In genomic region chr1:40059292-40059959, GRCh38 we compare ENCODE assay signal across 1 cellular context.
TF ChIP-seq lines count a peak whose summit lies in the region.

No MANE protein-coding gene starts in this region.

TF ChIP-seq in K562, 482 proteins besides CTCF, POLR2A, EP300 and RAD21 (continued from another document and continues in another):
- TF ChIP-seq ZBTB34 (CRISPR knock-in tag; IDR thresholded peaks at IDR 0.05) (no peak), YY1 (IDR thresholded peaks at IDR 0.05; ENCODE audit: borderline replicate concordance in 1 of 3, control insufficient read depth in 1 of 3, extremely low read depth in 1 of 3, insufficient read depth in 3 of 3, insufficient read length in 1 of 3, insufficient replicate concordance in 2 of 3, low read depth in 1 of 3, low read length in 2 of 3) (peak in 2 of 3 experiments; percentile 43 to 71), SMAD1 (IDR thresholded peaks at IDR 0.05; ENCODE audit: low read depth, low read length, partially characterized antibody) (peak; percentile 54), FOXA1 (IDR thresholded peaks at IDR 0.05; ENCODE audit: borderline replicate concordance) (no peak), USF2 (CRISPR knock-in tag; IDR thresholded peaks at IDR 0.05) (no peak), TCF7L2 (IDR thresholded peaks at IDR 0.05; ENCODE audit: low read depth, low read length) (no peak), ZNF431 (CRISPR knock-in tag; IDR thresholded peaks at IDR 0.05) (no peak), NELFE (IDR thresholded peaks at IDR 0.05; ENCODE audit: insufficient read depth, insufficient read length) (no peak), HOXB6 (CRISPR knock-in tag; IDR thresholded peaks at IDR 0.05; ENCODE audit: borderline replicate concordance) (no peak), EGR1 (conservative IDR thresholded peaks at IDR 0.05) (no peak), ZNF717 (CRISPR knock-in tag; IDR thresholded peaks at IDR 0.05) (no peak), SLC30A9 (CRISPR knock-in tag; IDR thresholded peaks at IDR 0.05) (no peak), ZNF398 (CRISPR knock-in tag; IDR thresholded peaks at IDR 0.05) (no peak), POLR3A (IDR thresholded peaks at IDR 0.05; ENCODE audit: borderline replicate concordance, extremely low read depth, insufficient read depth, insufficient read length) (no peak), PRMT5 (CRISPR knock-in tag; IDR thresholded peaks at IDR 0.05) (no peak), THAP7 (CRISPR knock-in tag; IDR thresholded peaks at IDR 0.05) (no peak), POLR3G (IDR thresholded peaks at IDR 0.05; ENCODE audit: extremely low read depth, insufficient read length, insufficient replicate concordance) (no peak), ELF1 (tag; IDR thresholded peaks at IDR 0.05) (peak; percentile 69), ARID4B (CRISPR knock-in tag; IDR thresholded peaks at IDR 0.05) (no peak), ASH1L (IDR thresholded peaks at IDR 0.05; ENCODE audit: borderline replicate concordance, low read depth, partially characterized antibody) (no peak), ZBTB8A (IDR thresholded peaks at IDR 0.05; ENCODE audit: partially characterized antibody) (no peak), ZNF347 (CRISPR knock-in tag; IDR thresholded peaks at IDR 0.05; ENCODE audit: low read depth) (no peak), ZNF121 (CRISPR knock-in tag; conservative IDR thresholded peaks at IDR 0.05) (no peak), TBP (optimal IDR thresholded peaks at IDR 0.05; ENCODE audit: low read depth, low read length) (no peak), E2F4 (CRISPR knock-in tag; IDR thresholded peaks at IDR 0.05; ENCODE audit: low read depth) (no peak), EWSR1 (IDR thresholded peaks at IDR 0.05; ENCODE audit: borderline replicate concordance, low read depth, partially characterized antibody) (no peak), ERF (CRISPR knock-in tag; IDR thresholded peaks at IDR 0.05) (no peak), ZFP1 (CRISPR knock-in tag; IDR thresholded peaks at IDR 0.05) (no peak), CTBP1 (IDR thresholded peaks at IDR 0.05; ENCODE audit: borderline replicate concordance) (no peak; the same call in 1 of the 2 replicates), CBFB (CRISPR knock-in tag; IDR thresholded peaks at IDR 0.05) (no peak), MIER1 (IDR thresholded peaks at IDR 0.05; ENCODE audit: low read depth) (no peak), ZFP91 (CRISPR knock-in tag; IDR thresholded peaks at IDR 0.05) (no peak), XRCC5 (IDR thresholded peaks at IDR 0.05; ENCODE audit: low read depth, low read length) (no peak), ATF6 (CRISPR knock-in tag; IDR thresholded peaks at IDR 0.05) (no peak), CREB5 (CRISPR knock-in tag; IDR thresholded peaks at IDR 0.05) (no peak), ZBTB49 (CRISPR knock-in tag; IDR thresholded peaks at IDR 0.05; ENCODE audit: borderline replicate concordance) (no peak), HDAC1 (IDR thresholded peaks at IDR 0.05) (peak in 1 of 2 experiments; percentile 18; a peak in 1 of 4 replicates), CBX1 (IDR thresholded peaks at IDR 0.05; ENCODE audit: low read depth) (no peak), RFX7 (CRISPR knock-in tag; IDR thresholded peaks at IDR 0.05) (no peak), ZNF277 (CRISPR knock-in tag; IDR thresholded peaks at IDR 0.05; ENCODE audit: borderline replicate concordance) (no peak), FOXK2 (conservative IDR thresholded peaks at IDR 0.05 in 1 of 2, IDR thresholded peaks at IDR 0.05 in 1 of 2; ENCODE audit: low read depth in 2 of 2) (no peak), ZNF133 (CRISPR knock-in tag; IDR thresholded peaks at IDR 0.05) (no peak)
